Comparison of ENCODE assay signal across 1 cellular context in genomic region chr2:74834806-74835755, GRCh38.
TF ChIP-seq lines count a peak whose summit lies in the region.

No MANE protein-coding gene starts in this region.

TF ChIP-seq in HepG2, 621 proteins besides CTCF, POLR2A, EP300 and RAD21 (continued from another document and continues in another):
- TF ChIP-seq UBTF (CRISPR knock-in tag; IDR thresholded peaks at IDR 0.05) (peak; percentile 70; the same call in 1 of the 2 replicates), NFATC3 (CRISPR knock-in tag; IDR thresholded peaks at IDR 0.05) (no peak), RNF219 (CRISPR knock-in tag; IDR thresholded peaks at IDR 0.05) (no peak), POLR2AphosphoS2 (IDR thresholded peaks at IDR 0.05; ENCODE audit: low read depth, low read length) (no peak), SP5 (CRISPR knock-in tag; IDR thresholded peaks at IDR 0.05; ENCODE audit: borderline replicate concordance, low read depth) (peak; percentile 67; the same call in 1 of the 2 replicates), THAP9 (CRISPR knock-in tag; IDR thresholded peaks at IDR 0.05; ENCODE audit: borderline replicate concordance) (0 out of 2 replicates have a peak, but pooled peaks have one; percentile 15), YY1 (IDR thresholded peaks at IDR 0.05; ENCODE audit: insufficient read depth, insufficient replicate concordance, low read depth, low read length) (no peak), ZNF354B (CRISPR knock-in tag; IDR thresholded peaks at IDR 0.05) (no peak), ESRRA (CRISPR knock-in tag; IDR thresholded peaks at IDR 0.05; ENCODE audit: low read depth) (0 out of 2 replicates have a peak, but pooled peaks have one; percentile 38), ZNF256 (CRISPR knock-in tag; conservative IDR thresholded peaks at IDR 0.05) (0 out of 2 replicates have a peak, but pooled peaks have one; percentile 48), ZNF691 (CRISPR knock-in tag; IDR thresholded peaks at IDR 0.05; ENCODE audit: borderline replicate concordance, low read depth) (peak; percentile 38; the same call in 1 of the 2 replicates), CHCHD3 (CRISPR knock-in tag; IDR thresholded peaks at IDR 0.05) (0 out of 2 replicates have a peak, but pooled peaks have one; percentile 57), ZNF547 (CRISPR knock-in tag; IDR thresholded peaks at IDR 0.05) (peak; percentile 95), NBN (conservative IDR thresholded peaks at IDR 0.05) (no peak), ZKSCAN1 (IDR thresholded peaks at IDR 0.05; ENCODE audit: low read length) (no peak), ZNF512B (CRISPR knock-in tag; IDR thresholded peaks at IDR 0.05; ENCODE audit: borderline replicate concordance) (0 out of 2 replicates have a peak, but pooled peaks have one; percentile 60), TOPORS (CRISPR knock-in tag; IDR thresholded peaks at IDR 0.05) (0 out of 2 replicates have a peak, but pooled peaks have one; percentile 21), POLR2G (IDR thresholded peaks at IDR 0.05; ENCODE audit: low read depth, low read length) (peak; percentile 65), ZNF558 (CRISPR knock-in tag; IDR thresholded peaks at IDR 0.05; ENCODE audit: borderline replicate concordance) (peak; percentile 61; the same call in 1 of the 2 replicates), ZNF703 (CRISPR knock-in tag; IDR thresholded peaks at IDR 0.05; ENCODE audit: borderline replicate concordance) (no peak), ZBTB33 (CRISPR knock-in tag; IDR thresholded peaks at IDR 0.05) (no peak), SNAPC5 (CRISPR knock-in tag; IDR thresholded peaks at IDR 0.05; ENCODE audit: borderline replicate concordance) (no peak), KIAA2018 (CRISPR knock-in tag; IDR thresholded peaks at IDR 0.05; ENCODE audit: borderline replicate concordance) (no peak), PAF1 (CRISPR knock-in tag; IDR thresholded peaks at IDR 0.05) (no peak), ZNF383 (CRISPR knock-in tag; IDR thresholded peaks at IDR 0.05; ENCODE audit: borderline replicate concordance) (no peak), YEATS2 (CRISPR knock-in tag; IDR thresholded peaks at IDR 0.05; ENCODE audit: borderline replicate concordance) (no peak; the same call in 1 of the 2 replicates), CC2D1A (CRISPR knock-in tag; IDR thresholded peaks at IDR 0.05) (no peak), ZFP91 (CRISPR knock-in tag; IDR thresholded peaks at IDR 0.05; ENCODE audit: borderline replicate concordance) (peak; percentile 75; the same call in 1 of the 2 replicates), ZNF274 (CRISPR knock-in tag; IDR thresholded peaks at IDR 0.05) (peak; percentile 84)
